ENCODE assay signal across 8 cellular contexts in genomic region chr3:160485931-160486330, GRCh38. TPM values are rescaled to one million over a fixed set of nuclear protein-coding genes. Genes with fewer than 3 reads are reported as not detected.
DNase-seq lines count a peak whose midpoint lies in the region; ATAC-seq and TF ChIP-seq lines count a peak whose summit lies in the region.

No MANE protein-coding gene starts in this region.

- no peaks in the 10 kb centered on the region for H3K36me3 Mint-ChIP-seq in activated naive CD4-positive, alpha-beta T cell treated with anti-CD3 and anti-CD28 coated beads for 36 hours (ENCODE audit: low read depth)
- peaks cover 0 to 2% (median 0%) of the 10 kb centered on the region in 3 donors for H3K36me3 Mint-ChIP-seq in immature natural killer cell

- TF ChIP-seq CTCF in OCI-LY3 (IDR thresholded peaks at IDR 0.05; ENCODE audit: low read depth, low read length) (no peak), thoracic aorta (IDR thresholded peaks at IDR 0.05) (no peak)

- H3K4me1 ChIP-seq in OCI-LY3 (ENCODE audit: low read length) = peaks cover 8% of the 10 kb centered on the region; the same call in 1 of the 2 replicates
- no peaks in the 10 kb centered on the region for H3K4me1 ChIP-seq in thoracic aorta (ENCODE audit: control insufficient read depth in 1 of 2, low read depth in 2 of 2)

- intact Hi-C loops in activated naive CD4-positive, alpha-beta T cell treated with anti-CD3 and anti-CD28 coated beads for 36 hours (cut with micrococcal nuclease) = loop anchor here (1.0 to 10.0 kb wide), 7 partner anchors 37 to 1641 kb away; partner anchors contain the start of gene TRIM59

- H3K4me3 ChIP-seq in OCI-LY3 (ENCODE audit: low read length) = peak overlapping the region; percentile 89
- H3K4me3 ChIP-seq in thoracic aorta = peak overlapping the region; percentile 47

- peak overlapping the region; percentile 56 for H3K4me3 Mint-ChIP-seq in activated naive CD4-positive, alpha-beta T cell treated with anti-CD3 and anti-CD28 coated beads for 36 hours
- peak overlapping the region; percentile 57 to 82 (median 78) for H3K4me3 Mint-ChIP-seq in immature natural killer cell

- peak overlapping the region; percentile 66 for H3K9ac ChIP-seq in OCI-LY3 (ENCODE audit: low read length)

- H3K4me2 ChIP-seq in OCI-LY3 (ENCODE audit: low read length) = peak overlapping the region; percentile 97

- H3K36me3 ChIP-seq in OCI-LY3 (replicated peaks; ENCODE audit: low read depth, low read length) (no peaks in the 10 kb centered on the region), thoracic aorta (no peaks in the 10 kb centered on the region)

- H3K27me3 Mint-ChIP-seq in activated naive CD4-positive, alpha-beta T cell treated with anti-CD3 and anti-CD28 coated beads for 36 hours (ENCODE audit: low read depth) = peaks cover 9% of the 10 kb centered on the region
- H3K27me3 Mint-ChIP-seq in immature natural killer cell (ENCODE audit: low read depth in 3 of 3) = peaks cover 0 to 4% (median under 1%) of the 10 kb centered on the region in 3 donors

- H3K27me3 ChIP-seq in OCI-LY3 (ENCODE audit: low read depth, low read length) = no peaks in the 10 kb centered on the region
- H3K27me3 ChIP-seq in thoracic aorta (replicated peaks; ENCODE audit: insufficient read depth) = no peaks in the 10 kb centered on the region

- H3K9me3 ChIP-seq in OCI-LY3 (ENCODE audit: insufficient read depth, low read length) (no peaks in the 10 kb centered on the region), thoracic aorta (no peaks in the 10 kb centered on the region)

- CTCF ChIA-PET in activated naive CD4-positive, alpha-beta T cell treated with anti-CD3 and anti-CD28 coated beads for 36 hours (lab: Charles Lee) = interaction anchor here (0.6 to 2.5 kb wide), 6 partner anchors 12 to 601 kb away, joined by 3 to 7 read pairs (median 5); no protein-coding TSS in a partner anchor

- H3K27ac ChIP-seq in OCI-LY3 (ENCODE audit: low read length) (peak overlapping the region; percentile 42), thoracic aorta (no peak overlapping the region)

- peak overlapping the region; percentile 97 for H2AFZ ChIP-seq in OCI-LY3 (ENCODE audit: low read depth, low read length)

- no peaks in the 10 kb centered on the region for H3K9me3 Mint-ChIP-seq in activated naive CD4-positive, alpha-beta T cell treated with anti-CD3 and anti-CD28 coated beads for 36 hours
- H3K9me3 Mint-ChIP-seq in immature natural killer cell = no peaks in the 10 kb centered on the region

- peaks cover 5% of the 10 kb centered on the region for H3K4me1 Mint-ChIP-seq in activated naive CD4-positive, alpha-beta T cell treated with anti-CD3 and anti-CD28 coated beads for 36 hours (ENCODE audit: low read depth)
- peaks cover 6 to 15% of the 10 kb centered on the region in 2 donors for H3K4me1 Mint-ChIP-seq in immature natural killer cell

- no peaks in the 10 kb centered on the region for H4K20me1 ChIP-seq in OCI-LY3 (ENCODE audit: insufficient read depth, low read length)

- no peak overlapping the region for H3K27ac Mint-ChIP-seq in activated naive CD4-positive, alpha-beta T cell treated with anti-CD3 and anti-CD28 coated beads for 36 hours
- H3K27ac Mint-ChIP-seq in immature natural killer cell = peak overlapping the region in 1 of 6 donors; percentile 56

- no peaks in the 10 kb centered on the region for H3K79me2 ChIP-seq in OCI-LY3 (ENCODE audit: low read length)

- ATAC-seq in thoracic aorta (ENCODE audit: insufficient number of reproducible peaks, low FRiP score, low read depth) (no peak), HG02970 (IDR thresholded peaks at IDR 0.05; ENCODE audit: low FRiP score, unreplicated experiment) (no peak)

- no peak for DNase-seq in activated naive CD4-positive, alpha-beta T cell treated with anti-CD3 and anti-CD28 coated beads for 36 hours
- no peak for DNase-seq in activated naive CD4-positive, alpha-beta T cell (lab: John Stamatoyannopoulos, UW)
- no peak for DNase-seq in immature natural killer cell
- DNase-seq in thoracic aorta (ENCODE audit: low spot score) = no peak
- DNase-seq in OCI-M1 (lab: John Stamatoyannopoulos, UW) = no peak
- no peak for DNase-seq in epidermal melanocyte (ENCODE audit: insufficient read length, low spot score)

RNA-seq across cellular contexts. Expression of gene TRIM59, which starts 36.3 kb away (rescaled TPM):
- 10 to 100 TPM; 25.8 TPM for total RNA-seq in activated naive CD4-positive, alpha-beta T cell treated with anti-CD3 and anti-CD28 coated beads for 36 hours
- 10 to 100 TPM; 13.1 to 22.6 (median 14.5) TPM for polyA plus RNA-seq in immature natural killer cell
- total RNA-seq in thoracic aorta = 1 to 10 TPM; 4.1 to 5.3 TPM

Comparison
In these comparisons a context has a peak if more than half of its experiments do, and no peak if none do; other contexts are left out.
1. RNA of gene TRIM59, which starts 36.3 kb away (total RNA-seq): 25.8 TPM in activated naive CD4-positive, alpha-beta T cell treated with anti-CD3 and anti-CD28 coated beads for 36 hours; 4.1 to 5.3 TPM in thoracic aorta; every median in the first group is over 4 times any median in the second.